ENCODE assay signal across 25 cellular contexts in the genomic region with DNA sequence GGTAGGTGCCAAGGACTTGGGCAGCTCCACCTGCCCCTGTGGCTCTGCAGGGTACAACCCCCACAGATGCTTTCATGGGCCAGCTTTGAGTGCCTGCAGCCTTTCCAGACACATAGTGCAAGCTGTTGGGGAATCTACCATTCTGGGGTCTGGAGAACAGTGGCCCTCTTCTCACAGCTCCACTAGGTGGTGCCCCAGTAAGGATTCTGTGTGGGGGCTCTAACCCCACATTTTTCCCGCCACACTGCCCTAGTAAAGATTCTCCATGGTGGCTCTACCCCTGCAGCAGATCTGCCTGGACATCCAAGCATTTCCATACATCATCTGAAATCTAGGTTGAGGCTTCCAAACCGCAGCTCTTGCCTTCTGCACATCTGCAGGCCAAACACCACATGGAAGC.
"Had no signal": no experiment of that assay in that cellular context is flagged by ENCODE, and none has a peak within 500 bp of the region (broad histone marks: within the 10 kb centered on the region; RNA-seq: fewer than 3 reads in every experiment).

No MANE protein-coding gene starts in this region.

- H3K27ac ChIP-seq: parathyroid adenoma, suprapubic skin, transverse colon, upper lobe of right lung, uterus had no signal

- H2AFZ ChIP-seq: parathyroid adenoma had no signal

- H3K4me2 ChIP-seq: smooth muscle cell had no signal

- H3K9ac ChIP-seq: parathyroid adenoma had no signal

- H3K9me3 ChIP-seq: suprapubic skin, upper lobe of right lung, uterus had no signal

- H3K27me3 ChIP-seq: suprapubic skin, transverse colon, upper lobe of right lung, uterus had no signal

- ATAC-seq: effector memory CD8-positive, alpha-beta T cell; left ventricle myocardium superior; natural killer cell treated with Interleukin-12 subunit alpha and Interleukin-12 subunit beta and Interleukin-15 and Interleukin-18, amount 100 ng/mL, for 72 hours; sciatic nerve; stimulated activated naive CD8-positive, alpha-beta T cell treated with anti-CD3 and anti-CD28 coated beads, Interleukin-15, amount 100 ng/mL, for 72 hours; upper lobe of right lung had no signal

- H3K4me1 Mint-ChIP-seq: neural crest cell had no signal

- H3K4me3 ChIP-seq: lung, smooth muscle cell, suprapubic skin, transverse colon, upper lobe of right lung, uterus had no signal

- H3K4me3 Mint-ChIP-seq: effector memory CD8-positive, alpha-beta T cell; memory B cell; natural killer cell treated with Interleukin-12 subunit alpha and Interleukin-12 subunit beta and Interleukin-15 and Interleukin-18, amount 100 ng/mL, for 72 hours; neural crest cell; stimulated activated naive CD8-positive, alpha-beta T cell treated with anti-CD3 and anti-CD28 coated beads, Interleukin-15, amount 100 ng/mL, for 72 hours had no signal

- FAIRE-seq: endometrium, frontal cortex, keratinocyte had no signal

- H3K27ac Mint-ChIP-seq: effector memory CD8-positive, alpha-beta T cell; natural killer cell treated with Interleukin-12 subunit alpha and Interleukin-12 subunit beta and Interleukin-15 and Interleukin-18, amount 100 ng/mL, for 72 hours; progenitor cell of endocrine pancreas; stimulated activated naive CD8-positive, alpha-beta T cell treated with anti-CD3 and anti-CD28 coated beads, Interleukin-15, amount 100 ng/mL, for 72 hours had no signal

- H3K79me2 ChIP-seq: parathyroid adenoma had no signal

- H3K27me3 Mint-ChIP-seq: effector memory CD8-positive, alpha-beta T cell; stimulated activated naive CD8-positive, alpha-beta T cell treated with anti-CD3 and anti-CD28 coated beads, Interleukin-15, amount 100 ng/mL, for 72 hours had no signal

- DNase-seq: cortex of kidney; effector memory CD8-positive, alpha-beta T cell; hypothalamus; left ventricle myocardium superior; stimulated activated CD4-positive, alpha-beta T cell treated with anti-CD3 and anti-CD28 coated beads, Interleukin-12 subunit alpha, Interleukin-12 subunit beta, amount 100 ng/mL, for 4 hours; stimulated activated CD4-positive, alpha-beta T cell treated with anti-CD3 and anti-CD28 coated beads, Interleukin-1b, Interleukin-23, amount 100 ng/mL, for 48 hours; stimulated activated CD4-positive, alpha-beta T cell treated with anti-CD3 and anti-CD28 coated beads, Interleukin-4, amount 100 ng/mL, for 1 hour; stimulated activated CD8-positive, alpha-beta memory T cell treated with anti-CD3 and anti-CD28 coated beads, Interleukin-4, amount 100 ng/mL, for 48 hours; stimulated activated naive CD4-positive, alpha-beta T cell; stimulated activated naive CD8-positive, alpha-beta T cell treated with anti-CD3 and anti-CD28 coated beads, Interleukin-15, amount 100 ng/mL, for 72 hours; transverse colon; upper lobe of right lung; uterus had no signal

- H3K4me1 ChIP-seq: parathyroid adenoma, transverse colon, upper lobe of right lung, uterus had no signal

- H3K36me3 ChIP-seq: suprapubic skin, transverse colon, upper lobe of right lung, uterus had no signal
